In the genomic region with DNA sequence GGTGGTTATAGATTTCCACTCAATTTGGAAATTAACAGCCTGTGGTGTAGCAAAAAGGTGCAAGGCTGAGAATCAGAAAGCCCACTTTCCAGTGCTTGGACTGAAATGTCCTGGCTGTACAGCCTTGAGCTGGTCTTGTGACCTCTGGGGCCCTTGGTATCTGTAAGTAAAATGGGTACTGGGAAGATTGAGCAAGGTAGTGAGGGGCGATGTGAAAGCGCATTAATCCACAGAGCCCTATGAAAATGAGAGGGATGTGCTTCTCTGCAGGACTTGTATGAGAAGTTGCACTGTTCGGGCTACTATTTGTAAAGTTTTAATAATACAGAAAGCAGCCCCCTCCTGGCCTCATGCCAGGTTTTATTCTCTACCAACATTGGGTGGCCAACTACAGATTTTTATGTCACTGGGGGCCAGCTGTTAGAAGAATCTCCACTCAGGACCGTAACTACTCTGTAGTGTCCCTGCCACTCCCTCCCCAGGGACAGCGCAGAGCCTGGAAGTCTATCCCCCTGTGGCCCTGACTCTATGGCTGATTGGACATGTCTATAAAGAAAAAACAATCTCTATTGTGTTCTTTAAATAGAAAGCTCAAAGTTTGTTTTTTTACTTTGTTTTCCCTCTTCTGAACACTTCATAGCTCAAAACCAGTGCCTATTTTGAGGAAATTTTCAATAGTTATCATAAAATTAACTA, we compare ENCODE assay signal across 1 cellular context.
TF ChIP-seq lines count a peak whose summit lies in the region.

No MANE protein-coding gene starts in this region.

TF ChIP-seq in GM12878, 131 proteins besides CTCF, POLR2A, EP300 and RAD21 (continued from another document):
- TF ChIP-seq, protein P1, sequence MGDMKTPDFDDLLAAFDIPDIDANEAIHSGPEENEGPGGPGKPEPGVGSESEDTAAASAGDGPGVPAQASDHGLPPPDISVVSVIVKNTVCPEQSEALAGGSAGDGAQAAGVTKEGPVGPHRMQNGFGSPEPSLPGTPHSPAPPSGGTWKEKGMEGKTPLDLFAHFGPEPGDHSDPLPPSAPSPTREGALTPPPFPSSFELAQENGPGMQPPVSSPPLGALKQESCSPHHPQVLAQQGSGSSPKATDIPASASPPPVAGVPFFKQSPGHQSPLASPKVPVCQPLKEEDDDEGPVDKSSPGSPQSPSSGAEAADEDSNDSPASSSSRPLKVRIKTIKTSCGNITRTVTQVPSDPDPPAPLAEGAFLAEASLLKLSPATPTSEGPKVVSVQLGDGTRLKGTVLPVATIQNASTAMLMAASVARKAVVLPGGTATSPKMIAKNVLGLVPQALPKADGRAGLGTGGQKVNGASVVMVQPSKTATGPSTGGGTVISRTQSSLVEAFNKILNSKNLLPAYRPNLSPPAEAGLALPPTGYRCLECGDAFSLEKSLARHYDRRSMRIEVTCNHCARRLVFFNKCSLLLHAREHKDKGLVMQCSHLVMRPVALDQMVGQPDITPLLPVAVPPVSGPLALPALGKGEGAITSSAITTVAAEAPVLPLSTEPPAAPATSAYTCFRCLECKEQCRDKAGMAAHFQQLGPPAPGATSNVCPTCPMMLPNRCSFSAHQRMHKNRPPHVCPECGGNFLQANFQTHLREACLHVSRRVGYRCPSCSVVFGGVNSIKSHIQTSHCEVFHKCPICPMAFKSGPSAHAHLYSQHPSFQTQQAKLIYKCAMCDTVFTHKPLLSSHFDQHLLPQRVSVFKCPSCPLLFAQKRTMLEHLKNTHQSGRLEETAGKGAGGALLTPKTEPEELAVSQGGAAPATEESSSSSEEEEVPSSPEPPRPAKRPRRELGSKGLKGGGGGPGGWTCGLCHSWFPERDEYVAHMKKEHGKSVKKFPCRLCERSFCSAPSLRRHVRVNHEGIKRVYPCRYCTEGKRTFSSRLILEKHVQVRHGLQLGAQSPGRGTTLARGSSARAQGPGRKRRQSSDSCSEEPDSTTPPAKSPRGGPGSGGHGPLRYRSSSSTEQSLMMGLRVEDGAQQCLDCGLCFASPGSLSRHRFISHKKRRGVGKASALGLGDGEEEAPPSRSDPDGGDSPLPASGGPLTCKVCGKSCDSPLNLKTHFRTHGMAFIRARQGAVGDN (IDR thresholded peaks at IDR 0.05): peak; percentile 53
- TF ChIP-seq MEF2A (IDR thresholded peaks at IDR 0.05; ENCODE audit: insufficient read depth, low read depth, low read length) (no peak), BHLHE40 (IDR thresholded peaks at IDR 0.05; ENCODE audit: borderline replicate concordance in 1 of 2, low read depth in 2 of 2, low read length in 1 of 2) (peak in 1 of 2 experiments; percentile 33; a peak in 1 of 4 replicates), STAT1 (conservative IDR thresholded peaks at IDR 0.05) (no peak), ATF7 (IDR thresholded peaks at IDR 0.05; ENCODE audit: low read depth) (peak; percentile 19; the same call in 1 of the 2 replicates), GABPA (IDR thresholded peaks at IDR 0.05; ENCODE audit: low read depth) (no peak), NR2F1 (conservative IDR thresholded peaks at IDR 0.05) (peak; percentile 68), JUND (IDR thresholded peaks at IDR 0.05; ENCODE audit: low read depth, low read length) (no peak), IKZF1 (conservative IDR thresholded peaks at IDR 0.05) (peak; percentile 43), IKZF2 (IDR thresholded peaks at IDR 0.05) (0 out of 4 replicates have a peak, but pooled peaks of 1 of the 2 experiments have one; percentile 18), RB1 (IDR thresholded peaks at IDR 0.05; ENCODE audit: borderline replicate concordance) (no peak), LARP7 (IDR thresholded peaks at IDR 0.05) (no peak), SMAD1 (IDR thresholded peaks at IDR 0.05; ENCODE audit: low read depth, partially characterized antibody) (peak; percentile 91)
- TF ChIP-seq, protein P2, sequence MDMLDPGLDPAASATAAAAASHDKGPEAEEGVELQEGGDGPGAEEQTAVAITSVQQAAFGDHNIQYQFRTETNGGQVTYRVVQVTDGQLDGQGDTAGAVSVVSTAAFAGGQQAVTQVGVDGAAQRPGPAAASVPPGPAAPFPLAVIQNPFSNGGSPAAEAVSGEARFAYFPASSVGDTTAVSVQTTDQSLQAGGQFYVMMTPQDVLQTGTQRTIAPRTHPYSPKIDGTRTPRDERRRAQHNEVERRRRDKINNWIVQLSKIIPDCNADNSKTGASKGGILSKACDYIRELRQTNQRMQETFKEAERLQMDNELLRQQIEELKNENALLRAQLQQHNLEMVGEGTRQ (IDR thresholded peaks at IDR 0.05; ENCODE audit: borderline replicate concordance, low read depth, low read length): no peak
- TF ChIP-seq, protein P3, sequence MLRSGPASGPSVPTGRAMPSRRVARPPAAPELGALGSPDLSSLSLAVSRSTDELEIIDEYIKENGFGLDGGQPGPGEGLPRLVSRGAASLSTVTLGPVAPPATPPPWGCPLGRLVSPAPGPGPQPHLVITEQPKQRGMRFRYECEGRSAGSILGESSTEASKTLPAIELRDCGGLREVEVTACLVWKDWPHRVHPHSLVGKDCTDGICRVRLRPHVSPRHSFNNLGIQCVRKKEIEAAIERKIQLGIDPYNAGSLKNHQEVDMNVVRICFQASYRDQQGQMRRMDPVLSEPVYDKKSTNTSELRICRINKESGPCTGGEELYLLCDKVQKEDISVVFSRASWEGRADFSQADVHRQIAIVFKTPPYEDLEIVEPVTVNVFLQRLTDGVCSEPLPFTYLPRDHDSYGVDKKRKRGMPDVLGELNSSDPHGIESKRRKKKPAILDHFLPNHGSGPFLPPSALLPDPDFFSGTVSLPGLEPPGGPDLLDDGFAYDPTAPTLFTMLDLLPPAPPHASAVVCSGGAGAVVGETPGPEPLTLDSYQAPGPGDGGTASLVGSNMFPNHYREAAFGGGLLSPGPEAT (IDR thresholded peaks at IDR 0.05; ENCODE audit: low read depth): no peak
- TF ChIP-seq, protein P4, sequence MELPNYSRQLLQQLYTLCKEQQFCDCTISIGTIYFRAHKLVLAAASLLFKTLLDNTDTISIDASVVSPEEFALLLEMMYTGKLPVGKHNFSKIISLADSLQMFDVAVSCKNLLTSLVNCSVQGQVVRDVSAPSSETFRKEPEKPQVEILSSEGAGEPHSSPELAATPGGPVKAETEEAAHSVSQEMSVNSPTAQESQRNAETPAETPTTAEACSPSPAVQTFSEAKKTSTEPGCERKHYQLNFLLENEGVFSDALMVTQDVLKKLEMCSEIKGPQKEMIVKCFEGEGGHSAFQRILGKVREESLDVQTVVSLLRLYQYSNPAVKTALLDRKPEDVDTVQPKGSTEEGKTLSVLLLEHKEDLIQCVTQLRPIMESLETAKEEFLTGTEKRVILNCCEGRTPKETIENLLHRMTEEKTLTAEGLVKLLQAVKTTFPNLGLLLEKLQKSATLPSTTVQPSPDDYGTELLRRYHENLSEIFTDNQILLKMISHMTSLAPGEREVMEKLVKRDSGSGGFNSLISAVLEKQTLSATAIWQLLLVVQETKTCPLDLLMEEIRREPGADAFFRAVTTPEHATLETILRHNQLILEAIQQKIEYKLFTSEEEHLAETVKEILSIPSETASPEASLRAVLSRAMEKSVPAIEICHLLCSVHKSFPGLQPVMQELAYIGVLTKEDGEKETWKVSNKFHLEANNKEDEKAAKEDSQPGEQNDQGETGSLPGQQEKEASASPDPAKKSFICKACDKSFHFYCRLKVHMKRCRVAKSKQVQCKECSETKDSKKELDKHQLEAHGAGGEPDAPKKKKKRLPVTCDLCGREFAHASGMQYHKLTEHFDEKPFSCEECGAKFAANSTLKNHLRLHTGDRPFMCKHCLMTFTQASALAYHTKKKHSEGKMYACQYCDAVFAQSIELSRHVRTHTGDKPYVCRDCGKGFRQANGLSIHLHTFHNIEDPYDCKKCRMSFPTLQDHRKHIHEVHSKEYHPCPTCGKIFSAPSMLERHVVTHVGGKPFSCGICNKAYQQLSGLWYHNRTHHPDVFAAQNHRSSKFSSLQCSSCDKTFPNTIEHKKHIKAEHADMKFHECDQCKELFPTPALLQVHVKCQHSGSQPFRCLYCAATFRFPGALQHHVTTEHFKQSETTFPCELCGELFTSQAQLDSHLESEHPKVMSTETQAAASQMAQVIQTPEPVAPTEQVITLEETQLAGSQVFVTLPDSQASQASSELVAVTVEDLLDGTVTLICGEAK (IDR thresholded peaks at IDR 0.05; ENCODE audit: borderline replicate concordance): peak; percentile 35; the same call in 1 of the 2 replicates
- TF ChIP-seq, protein P5, sequence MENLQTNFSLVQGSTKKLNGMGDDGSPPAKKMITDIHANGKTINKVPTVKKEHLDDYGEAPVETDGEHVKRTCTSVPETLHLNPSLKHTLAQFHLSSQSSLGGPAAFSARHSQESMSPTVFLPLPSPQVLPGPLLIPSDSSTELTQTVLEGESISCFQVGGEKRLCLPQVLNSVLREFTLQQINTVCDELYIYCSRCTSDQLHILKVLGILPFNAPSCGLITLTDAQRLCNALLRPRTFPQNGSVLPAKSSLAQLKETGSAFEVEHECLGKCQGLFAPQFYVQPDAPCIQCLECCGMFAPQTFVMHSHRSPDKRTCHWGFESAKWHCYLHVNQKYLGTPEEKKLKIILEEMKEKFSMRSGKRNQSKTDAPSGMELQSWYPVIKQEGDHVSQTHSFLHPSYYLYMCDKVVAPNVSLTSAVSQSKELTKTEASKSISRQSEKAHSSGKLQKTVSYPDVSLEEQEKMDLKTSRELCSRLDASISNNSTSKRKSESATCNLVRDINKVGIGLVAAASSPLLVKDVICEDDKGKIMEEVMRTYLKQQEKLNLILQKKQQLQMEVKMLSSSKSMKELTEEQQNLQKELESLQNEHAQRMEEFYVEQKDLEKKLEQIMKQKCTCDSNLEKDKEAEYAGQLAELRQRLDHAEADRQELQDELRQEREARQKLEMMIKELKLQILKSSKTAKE (IDR thresholded peaks at IDR 0.05; ENCODE audit: low read depth, poor library complexity, severe bottlenecking): peak; percentile 22
- TF ChIP-seq, protein P6, sequence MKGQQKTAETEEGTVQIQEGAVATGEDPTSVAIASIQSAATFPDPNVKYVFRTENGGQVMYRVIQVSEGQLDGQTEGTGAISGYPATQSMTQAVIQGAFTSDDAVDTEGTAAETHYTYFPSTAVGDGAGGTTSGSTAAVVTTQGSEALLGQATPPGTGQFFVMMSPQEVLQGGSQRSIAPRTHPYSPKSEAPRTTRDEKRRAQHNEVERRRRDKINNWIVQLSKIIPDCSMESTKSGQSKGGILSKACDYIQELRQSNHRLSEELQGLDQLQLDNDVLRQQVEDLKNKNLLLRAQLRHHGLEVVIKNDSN (IDR thresholded peaks at IDR 0.05; ENCODE audit: borderline replicate concordance, extremely low read length, insufficient read depth, low read depth, low read length): no peak
